ENCODE assay signal across 14 cellular contexts in the genomic region with DNA sequence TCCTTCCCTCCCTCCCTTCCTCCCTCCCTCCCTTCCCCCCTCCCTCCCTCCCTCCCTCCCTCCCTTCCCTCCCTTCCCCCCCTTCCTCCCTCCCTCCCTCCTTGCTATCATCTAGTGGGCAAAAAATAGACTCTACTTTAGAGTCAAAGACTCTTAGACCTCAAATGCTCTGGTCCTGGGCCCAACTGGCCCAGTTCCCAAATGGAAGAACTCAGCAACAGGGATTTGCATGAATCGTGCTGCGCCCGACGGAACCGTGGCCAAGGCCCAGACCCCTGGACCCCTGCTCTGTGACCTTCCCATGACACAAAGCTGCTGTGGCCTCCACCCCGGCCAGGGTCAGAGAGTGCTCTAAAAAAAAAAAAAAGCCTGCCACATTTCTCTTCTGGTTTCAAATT.
DNase-seq lines count a peak whose midpoint lies in the region; ATAC-seq, FAIRE-seq and TF ChIP-seq lines count a peak whose summit lies in the region.
"Had no signal": no experiment of that assay in that cellular context is flagged by ENCODE, and none has a peak within 500 bp of the region (broad histone marks: within the 10 kb centered on the region; RNA-seq: fewer than 3 reads in every experiment).

No MANE protein-coding gene starts in this region.

- CTCF ChIA-PET in HepG2 (lab: Yijun Ruan, JAX; ENCODE audit: low intra/inter-chr PET ratio, low total read pairs), result no interaction called here
- CTCF ChIA-PET in naive thymus-derived CD4-positive, alpha-beta T cell (lab: Charles Lee), result no interaction called here

- no peaks in the 10 kb centered on the region for H3K79me2 ChIP-seq in HepG2 (ENCODE audit: insufficient read depth, low read length)

- in situ Hi-C loops in HepG2 (cut with HindIII; ENCODE audit: extremely low pct_ligation_motif_present, low pct_unique_long_range_greater_than_20kb), result no loop called here

- no peaks in the 10 kb centered on the region for H3K36me3 Mint-ChIP-seq in naive thymus-derived CD4-positive, alpha-beta T cell

- peaks cover 0 to 7% (median 0%) of the 10 kb centered on the region in 7 donors for H3K4me1 Mint-ChIP-seq in naive thymus-derived CD4-positive, alpha-beta T cell

- POLR2A ChIA-PET in HepG2 (lab: Yijun Ruan, JAX), result no interaction called here
- POLR2A ChIA-PET in naive thymus-derived CD4-positive, alpha-beta T cell (lab: Charles Lee), result no interaction called here

- H3K27me3 Mint-ChIP-seq in naive thymus-derived CD4-positive, alpha-beta T cell, result peaks cover 19 to 60% (median 50%) of the 10 kb centered on the region in 5 donors

- no peak overlapping the region for H2AFZ ChIP-seq in HepG2 (ENCODE audit: low read length)

- H3K9me3 ChIP-seq in right lobe of liver (no peaks in the 10 kb centered on the region), HepG2 (ENCODE audit: low read length) (no peaks in the 10 kb centered on the region), right cardiac atrium (ENCODE audit: control insufficient read depth, low read length) (no peaks in the 10 kb centered on the region)
- H3K9me3 ChIP-seq in naive thymus-derived CD4-positive, alpha-beta T cell (ENCODE audit: control insufficient read depth in 2 of 3, low read length in 3 of 3), result no peaks in the 10 kb centered on the region
- H3K9me3 ChIP-seq: A549, Caco-2 had no signal

- H3K36me3 ChIP-seq in right lobe of liver (no peaks in the 10 kb centered on the region), HepG2 (replicated peaks in 1 of 2; ENCODE audit: control insufficient read depth in 1 of 2, insufficient read depth in 2 of 2, low read length in 2 of 2) (no peaks in the 10 kb centered on the region)
- no peaks in the 10 kb centered on the region for H3K36me3 ChIP-seq in naive thymus-derived CD4-positive, alpha-beta T cell (ENCODE audit: control insufficient read depth in 2 of 3, insufficient read depth in 3 of 3, low read length in 3 of 3)

- H3K27me3 ChIP-seq in right lobe of liver, result no peaks in the 10 kb centered on the region
- peaks cover 19 to 78% of the 10 kb centered on the region in 2 experiments for H3K27me3 ChIP-seq in HepG2 (ENCODE audit: control insufficient read depth in 1 of 2, insufficient read depth in 2 of 2, low read length in 2 of 2)
- no peaks in the 10 kb centered on the region for H3K27me3 ChIP-seq in right cardiac atrium (ENCODE audit: control insufficient read depth, insufficient read depth)
- peaks cover 0 to 4% of the 10 kb centered on the region in 2 donors for H3K27me3 ChIP-seq in naive thymus-derived CD4-positive, alpha-beta T cell (ENCODE audit: control insufficient read depth in 2 of 2, insufficient read depth in 2 of 2, low read length in 2 of 2)

- no TSS peak for BruUV-seq in HepG2 (replicated peaks; lab: Mats Ljungman, UMichigan)

- H3K27ac ChIP-seq in right lobe of liver (no peak overlapping the region), HepG2 (ENCODE audit: extremely low read length, insufficient read depth, low read length) (no peak overlapping the region), right cardiac atrium (ENCODE audit: low read length) (no peak overlapping the region)
- no peak overlapping the region for H3K27ac ChIP-seq in naive thymus-derived CD4-positive, alpha-beta T cell (ENCODE audit: low read depth, low read length)
- H3K27ac ChIP-seq: A549 had no signal

- TF ChIP-seq EP300 in HepG2 (IDR thresholded peaks at IDR 0.05; ENCODE audit: low read depth in 2 of 2, low read length in 2 of 2) (no peak), HepG2 (CRISPR knock-in tag; IDR thresholded peaks at IDR 0.05; ENCODE audit: borderline replicate concordance) (no peak)

- H3K4me3 ChIP-seq in right lobe of liver, result no peak overlapping the region
- no peak overlapping the region for H3K4me3 ChIP-seq in HepG2 (replicated peaks in 1 of 3; ENCODE audit: insufficient read depth in 1 of 3, low read depth in 2 of 3, low read length in 3 of 3)
- H3K4me3 ChIP-seq in right cardiac atrium (ENCODE audit: low read length), result no peak overlapping the region
- H3K4me3 ChIP-seq in naive thymus-derived CD4-positive, alpha-beta T cell (ENCODE audit: low read length), result no peak overlapping the region
- H3K4me3 ChIP-seq: A549 had no signal

- DNase-seq in right lobe of liver (peak in 2 of 3 donors; percentile 25 to 44), HepG2 (ENCODE audit: low spot score) (no peak), right cardiac atrium (peak in 2 of 3 donors; percentile 68 to 72), posterior vena cava (ENCODE audit: low spot score) (peak; percentile 75), NCI-H524 (lab: John Stamatoyannopoulos, UW) (no peak)
- DNase-seq in naive thymus-derived CD4-positive, alpha-beta T cell, result no peak
- DNase-seq: NCI-H1436; NCI-H2081 treated with DMSO at 0.1 percent for 48 hours; NK-92 treated with Interleukin-12 subunit alpha and Interleukin-12 subunit beta, amount 100 ng/mL, for 24 hours had no signal

- H3K4me1 ChIP-seq in right lobe of liver (no peaks in the 10 kb centered on the region), HepG2 (ENCODE audit: insufficient read depth, low read length) (0 out of 2 replicates have a peak, but pooled peaks cover 8% of the 10 kb centered on the region), right cardiac atrium (ENCODE audit: control insufficient read depth, insufficient read depth, low read length) (no peaks in the 10 kb centered on the region)
- no peaks in the 10 kb centered on the region for H3K4me1 ChIP-seq in naive thymus-derived CD4-positive, alpha-beta T cell (ENCODE audit: control insufficient read depth in 2 of 2, insufficient read depth in 2 of 2, low read length in 2 of 2)
- H3K4me1 ChIP-seq: A549, Caco-2 had no signal

- FAIRE-seq in HepG2 (lab: Jason Lieb, UNC), result no peak
- FAIRE-seq: A549, GM18507, HTR-8/SVneo had no signal

- peak overlapping the region in 1 of 10 donors; percentile 39 for H3K4me3 Mint-ChIP-seq in naive thymus-derived CD4-positive, alpha-beta T cell

- 29% methylated on average over 6 of the region's 6 CpGs for WGBS in right lobe of liver (ENCODE audit: insufficient coverage, low coverage, low lambda C conversion rate, missing lambda C conversion rate)
- 50% methylated on average over 6 of the region's 6 CpGs for WGBS in HepG2 (ENCODE audit: low lambda C conversion rate)
- 40% methylated on average over 6 of the region's 6 CpGs for WGBS in right cardiac atrium

- TF ChIP-seq CTCF in right lobe of liver (IDR thresholded peaks at IDR 0.05), result no peak
- TF ChIP-seq CTCF in HepG2 (CRISPR knock-in tag; IDR thresholded peaks at IDR 0.05), result no peak

- intact Hi-C loops in right lobe of liver (cut with DNase I) (no loop called here), HepG2 (cut with micrococcal nuclease; ENCODE audit: unreplicated experiment) (no loop called here), right cardiac atrium (cut with DNase I) (loop anchor here in 1 of 4 donors (10.0 kb wide), 1 partner anchor 75 kb away; no protein-coding TSS in a partner anchor), posterior vena cava (cut with DNase I) (no loop called here)
- intact Hi-C loops in naive thymus-derived CD4-positive, alpha-beta T cell (cut with micrococcal nuclease), result no loop called here

- H3K27ac Mint-ChIP-seq in naive thymus-derived CD4-positive, alpha-beta T cell, result no peak overlapping the region

- H3K9ac ChIP-seq in HepG2 (ENCODE audit: insufficient read depth, low read depth, low read length), result no peak overlapping the region

- TF ChIP-seq RAD21 in HepG2 (CRISPR knock-in tag; IDR thresholded peaks at IDR 0.05), result no peak

- H3K4me2 ChIP-seq in HepG2 (ENCODE audit: low read depth, low read length), result no peak overlapping the region
- H3K4me2 ChIP-seq: A549 had no signal

- ATAC-seq in right lobe of liver (no peak), HepG2 (no peak), right cardiac atrium (no peak), GM19397 (IDR thresholded peaks at IDR 0.05; ENCODE audit: unreplicated experiment) (no peak)
- no peak for ATAC-seq in naive thymus-derived CD4-positive, alpha-beta T cell

- peaks cover 0 to 7% (median 0%) of the 10 kb centered on the region in 11 donors for H3K9me3 Mint-ChIP-seq in naive thymus-derived CD4-positive, alpha-beta T cell

- no peaks in the 10 kb centered on the region for H4K20me1 ChIP-seq in HepG2 (ENCODE audit: insufficient read depth, low read length)

- TF ChIP-seq POLR2A in right lobe of liver (IDR thresholded peaks at IDR 0.05), result no peak
- TF ChIP-seq POLR2A in HepG2 (IDR thresholded peaks at IDR 0.05; ENCODE audit: insufficient read depth in 1 of 2, low read depth in 2 of 2, low read length in 2 of 2), result no peak

TF ChIP-seq in HepG2, 621 proteins besides CTCF, POLR2A, EP300 and RAD21:
- TF ChIP-seq ZNF776 (CRISPR knock-in tag; IDR thresholded peaks at IDR 0.05) (no peak), SKI (IDR thresholded peaks at IDR 0.05; ENCODE audit: partially characterized antibody) (no peak), NFE2L2 (IDR thresholded peaks at IDR 0.05; ENCODE audit: low read length) (no peak)

Comparison
In these comparisons a context has a peak if more than half of its experiments do, and no peak if none do; other contexts are left out.
1. DNase-seq: peak in right lobe of liver (2 of 3), right cardiac atrium (2 of 3) and posterior vena cava (single experiment); none in HepG2 (single experiment), NCI-H524 (0 of 2) and naive thymus-derived CD4-positive, alpha-beta T cell (0 of 9).